Comparison of ENCODE assay signal across 19 cellular contexts in the genomic region with DNA sequence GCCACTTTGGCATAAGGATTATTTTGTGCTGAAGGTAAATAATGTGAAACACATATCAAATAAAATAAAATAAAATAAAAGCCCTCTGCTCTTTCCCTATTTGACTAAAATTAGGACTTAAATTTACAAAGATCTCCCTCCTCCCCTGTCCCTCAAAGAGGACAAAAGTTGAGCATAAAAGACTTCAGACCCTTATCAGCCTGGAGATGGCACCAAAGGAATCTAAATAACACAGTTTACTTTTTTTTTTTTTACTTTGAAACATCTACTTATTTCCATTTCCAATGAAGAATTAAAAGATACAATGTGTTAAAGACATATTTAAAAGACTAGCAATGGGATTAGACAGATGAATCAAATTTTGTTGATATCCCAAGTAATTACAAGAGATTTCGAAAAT.
A peak's percentile ranks its signal among the peaks of the same experiment; 100 is the strongest.
DNase-seq lines count a peak whose midpoint lies in the region; ATAC-seq, FAIRE-seq and TF ChIP-seq lines count a peak whose summit lies in the region.
"Had no signal": no experiment of that assay in that cellular context is flagged by ENCODE, and none has a peak within 500 bp of the region (broad histone marks: within the 10 kb centered on the region; RNA-seq: fewer than 3 reads in every experiment).

No MANE protein-coding gene starts in this region.

- no peak overlapping the region for H2AFZ ChIP-seq in astrocyte (ENCODE audit: low read depth, low read length)

- no peaks in the 10 kb centered on the region for H3K4me1 Mint-ChIP-seq in astrocyte (ENCODE audit: low read depth, unreplicated experiment)
- H3K4me1 Mint-ChIP-seq in stimulated activated naive B cell treated with anti-CD40 and anti-IgM and Interleukin-4, amounts not matched to agents 10 μg/mL and 1 μg/mL and 100 μg/mL, for 72 hours: no peaks in the 10 kb centered on the region
- H3K4me1 Mint-ChIP-seq: activated CD4-positive, alpha-beta T cell treated with anti-CD3 and anti-CD28 coated beads, Interleukin-2, amount 10 ng/mL, durations not matched to agents 7 days and 5 days; IgD-negative memory B cell had no signal

- H3K27ac ChIP-seq in astrocyte (ENCODE audit: low read depth, low read length): no peak overlapping the region
- H3K27ac ChIP-seq: BLaER1 treated with 17β-estradiol and CSF1 and Interleukin-3, amounts not matched to agents 10 nM and 100 nM; gastrocnemius medialis; transverse colon had no signal

- H3K4me1 ChIP-seq in astrocyte (ENCODE audit: insufficient read depth, low read length): no peaks in the 10 kb centered on the region
- H3K4me1 ChIP-seq: BLaER1 treated with 17β-estradiol and CSF1 and Interleukin-3, amounts not matched to agents 10 nM and 100 nM; gastrocnemius medialis; transverse colon had no signal

- no peak for FAIRE-seq in astrocyte (lab: Jason Lieb, UNC)

- ATAC-seq in HG02642 (IDR thresholded peaks at IDR 0.05; ENCODE audit: poor library complexity, unreplicated experiment): no peak
- ATAC-seq in GM19455 (IDR thresholded peaks at IDR 0.05; ENCODE audit: unreplicated experiment): no peak
- ATAC-seq in stimulated activated naive B cell treated with anti-CD40 and anti-IgM and Interleukin-4, amounts not matched to agents 10 μg/mL and 1 μg/mL and 100 μg/mL, for 72 hours (replicated peaks): no peak
- ATAC-seq: gastrocnemius medialis had no signal

- H3K9me3 Mint-ChIP-seq in astrocyte (ENCODE audit: unreplicated experiment): no peaks in the 10 kb centered on the region
- peaks cover 0 to 1% of the 10 kb centered on the region in 2 donors for H3K9me3 Mint-ChIP-seq in stimulated activated naive B cell treated with anti-CD40 and anti-IgM and Interleukin-4, amounts not matched to agents 10 μg/mL and 1 μg/mL and 100 μg/mL, for 72 hours
- H3K9me3 Mint-ChIP-seq: activated CD4-positive, alpha-beta T cell treated with anti-CD3 and anti-CD28 coated beads, Interleukin-2, amount 10 ng/mL, durations not matched to agents 7 days and 5 days; activated T-helper 1 cell treated with anti-CD3 and anti-CD28 coated beads, Interleukin-12 subunit alpha, Interleukin-12 subunit beta, Interleukin-2, Interleukin-4 antibody, amounts not matched to agents 30 ng/mL and 10 ng/mL and 1 ng/mL, durations not matched to agents 14 hours and 24 hours and 36 hours had no signal

- DNase-seq in AG09309 (ENCODE audit: low read depth) (no peak), HT1080 (ENCODE audit: low read depth) (peak; percentile 2), astrocyte (ENCODE audit: low read depth) (peak; percentile 7), iris pigment epithelial cell (ENCODE audit: low read depth) (peak; percentile 5), globus pallidus (ENCODE audit: low spot score) (no peak)
- DNase-seq in stimulated activated naive B cell treated with anti-CD40 and anti-IgM and Interleukin-4, amounts not matched to agents 10 μg/mL and 1 μg/mL and 100 μg/mL, for 72 hours: no peak
- DNase-seq: activated CD4-positive, alpha-beta T cell treated with anti-CD3 and anti-CD28 coated beads, Interleukin-2, amount 10 ng/mL, durations not matched to agents 7 days and 5 days; gastrocnemius medialis; islet precursor cell; NCI-H1436 treated with DMSO at 0.1 percent for 48 hours; NCI-H526 treated with DMSO at 0.1 percent for 48 hours; stimulated activated CD4-positive, alpha-beta T cell treated with anti-CD3 and anti-CD28 coated beads, Interleukin-1b, Interleukin-23, amount 100 ng/mL, for 48 hours; T-helper 2 cell; transverse colon had no signal

- H3K27me3 ChIP-seq in astrocyte (ENCODE audit: insufficient read depth, low read length): no peaks in the 10 kb centered on the region
- H3K27me3 ChIP-seq: BLaER1 treated with 17β-estradiol and CSF1 and Interleukin-3, amounts not matched to agents 10 nM and 100 nM; gastrocnemius medialis; transverse colon had no signal

- no peak overlapping the region for H3K9ac ChIP-seq in astrocyte (ENCODE audit: low read length)
- H3K9ac ChIP-seq: BLaER1 treated with 17β-estradiol and CSF1 and Interleukin-3, amounts not matched to agents 10 nM and 100 nM had no signal

- H3K4me3 ChIP-seq in AG09309 (ENCODE audit: control insufficient read depth, low read depth, low read length) (no peak overlapping the region), astrocyte (ENCODE audit: insufficient read depth, low read depth, low read length) (no peak overlapping the region)
- H3K4me3 ChIP-seq: BLaER1 treated with 17β-estradiol and CSF1 and Interleukin-3, amounts not matched to agents 10 nM and 100 nM; gastrocnemius medialis; transverse colon had no signal

- H3K36me3 Mint-ChIP-seq in astrocyte (ENCODE audit: low read depth, unreplicated experiment): no peaks in the 10 kb centered on the region
- H3K36me3 Mint-ChIP-seq in stimulated activated naive B cell treated with anti-CD40 and anti-IgM and Interleukin-4, amounts not matched to agents 10 μg/mL and 1 μg/mL and 100 μg/mL, for 72 hours: no peaks in the 10 kb centered on the region
- H3K36me3 Mint-ChIP-seq: IgD-negative memory B cell had no signal

- H3K36me3 ChIP-seq in astrocyte (ENCODE audit: insufficient read depth, low read length): no peaks in the 10 kb centered on the region
- H3K36me3 ChIP-seq: BLaER1 treated with 17β-estradiol and CSF1 and Interleukin-3, amounts not matched to agents 10 nM and 100 nM; gastrocnemius medialis; transverse colon had no signal

- no peak overlapping the region for H3K27ac Mint-ChIP-seq in astrocyte (ENCODE audit: unreplicated experiment)
- no peak overlapping the region for H3K27ac Mint-ChIP-seq in stimulated activated naive B cell treated with anti-CD40 and anti-IgM and Interleukin-4, amounts not matched to agents 10 μg/mL and 1 μg/mL and 100 μg/mL, for 72 hours
- H3K27ac Mint-ChIP-seq: activated CD4-positive, alpha-beta T cell treated with anti-CD3 and anti-CD28 coated beads, Interleukin-2, amount 10 ng/mL, durations not matched to agents 7 days and 5 days; activated T-helper 1 cell treated with anti-CD3 and anti-CD28 coated beads, Interleukin-12 subunit alpha, Interleukin-12 subunit beta, Interleukin-2, Interleukin-4 antibody, amounts not matched to agents 30 ng/mL and 10 ng/mL and 1 ng/mL, durations not matched to agents 14 hours and 24 hours and 36 hours; IgD-negative memory B cell had no signal

- H4K20me1 ChIP-seq in astrocyte (ENCODE audit: insufficient read depth, low read length): no peaks in the 10 kb centered on the region
- H4K20me1 ChIP-seq: BLaER1 treated with 17β-estradiol and CSF1 and Interleukin-3, amounts not matched to agents 10 nM and 100 nM had no signal

- H3K4me3 Mint-ChIP-seq in astrocyte (ENCODE audit: unreplicated experiment): no peak overlapping the region
- no peak overlapping the region for H3K4me3 Mint-ChIP-seq in stimulated activated naive B cell treated with anti-CD40 and anti-IgM and Interleukin-4, amounts not matched to agents 10 μg/mL and 1 μg/mL and 100 μg/mL, for 72 hours
- H3K4me3 Mint-ChIP-seq: activated CD4-positive, alpha-beta T cell treated with anti-CD3 and anti-CD28 coated beads, Interleukin-2, amount 10 ng/mL, durations not matched to agents 7 days and 5 days; activated T-helper 1 cell treated with anti-CD3 and anti-CD28 coated beads, Interleukin-12 subunit alpha, Interleukin-12 subunit beta, Interleukin-2, Interleukin-4 antibody, amounts not matched to agents 30 ng/mL and 10 ng/mL and 1 ng/mL, durations not matched to agents 14 hours and 24 hours and 36 hours; IgD-negative memory B cell had no signal

- no peaks in the 10 kb centered on the region for H3K9me3 ChIP-seq in astrocyte (ENCODE audit: insufficient read depth, low read depth, low read length)
- H3K9me3 ChIP-seq: BLaER1 treated with 17β-estradiol and CSF1 and Interleukin-3, amounts not matched to agents 10 nM and 100 nM; gastrocnemius medialis; transverse colon had no signal

- H3K4me2 ChIP-seq in astrocyte (ENCODE audit: low read length): no peak overlapping the region
- H3K4me2 ChIP-seq: BLaER1 treated with 17β-estradiol and CSF1 and Interleukin-3, amounts not matched to agents 10 nM and 100 nM had no signal

- H3K27me3 Mint-ChIP-seq in astrocyte (ENCODE audit: low read depth, unreplicated experiment): no peaks in the 10 kb centered on the region
- no peaks in the 10 kb centered on the region for H3K27me3 Mint-ChIP-seq in stimulated activated naive B cell treated with anti-CD40 and anti-IgM and Interleukin-4, amounts not matched to agents 10 μg/mL and 1 μg/mL and 100 μg/mL, for 72 hours
- H3K27me3 Mint-ChIP-seq: activated CD4-positive, alpha-beta T cell treated with anti-CD3 and anti-CD28 coated beads, Interleukin-2, amount 10 ng/mL, durations not matched to agents 7 days and 5 days; IgD-negative memory B cell had no signal

- no peaks in the 10 kb centered on the region for H3K79me2 ChIP-seq in astrocyte (ENCODE audit: insufficient read depth, low read length)

- TF ChIP-seq CTCF in AG09309 (IDR thresholded peaks at IDR 0.05; ENCODE audit: control insufficient read depth, insufficient read depth, low read depth, low read length, missing control alignments) (peak; percentile 18), astrocyte (IDR thresholded peaks at IDR 0.05; ENCODE audit: insufficient read depth, low read depth, low read length) (peak; percentile 4)

Comparison
In these comparisons a context has a peak if more than half of its experiments do, and no peak if none do; other contexts are left out.
1. DNase-seq: peak in HT1080 (single experiment), astrocyte (single experiment) and iris pigment epithelial cell (single experiment); none in AG09309 (single experiment), globus pallidus (single experiment) and stimulated activated naive B cell treated with anti-CD40 and anti-IgM and Interleukin-4, amounts not matched to agents 10 μg/mL and 1 μg/mL and 100 μg/mL, for 72 hours (single experiment).